8 cellular contexts compared by ENCODE assay signal in the genomic region with DNA sequence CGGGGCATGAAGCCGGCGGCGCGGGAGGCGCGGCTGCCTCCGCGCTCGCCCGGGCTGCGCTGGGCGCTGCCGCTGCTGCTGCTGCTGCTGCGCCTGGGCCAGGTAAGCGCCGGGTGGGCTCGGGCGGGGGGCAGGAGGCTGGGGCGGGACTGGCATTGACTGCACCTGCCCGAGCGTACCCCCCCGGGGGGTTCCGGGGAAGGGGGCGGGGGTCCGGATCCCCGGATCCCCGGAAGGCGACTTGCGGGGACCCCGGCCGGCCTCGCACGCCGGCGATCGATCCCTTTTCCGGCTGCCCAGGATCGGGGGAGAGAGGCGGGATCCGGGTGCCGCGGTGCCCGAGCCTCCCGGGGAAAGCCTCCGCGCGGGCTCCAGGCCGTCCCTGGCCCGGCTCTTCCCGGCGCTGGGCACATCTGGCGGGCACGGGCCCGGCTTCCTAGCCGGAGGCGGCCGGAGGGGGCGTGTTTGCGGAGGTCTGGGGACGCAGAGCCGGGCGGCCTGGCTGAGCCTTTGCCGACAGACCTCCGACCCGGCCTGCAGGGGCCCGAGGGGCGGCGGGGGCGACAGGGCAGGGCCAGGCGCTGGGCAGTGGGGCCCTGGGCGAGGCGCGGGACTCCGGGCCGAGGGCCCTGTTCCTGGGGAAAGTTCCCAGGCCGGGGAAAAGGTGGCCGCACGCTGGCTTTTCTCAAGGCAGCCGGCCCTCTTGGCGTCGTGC. TPM values are rescaled to one million over a fixed set of nuclear protein-coding genes. Genes with fewer than 3 reads are reported as not detected.
A peak's percentile ranks its signal among the peaks of the same experiment; 100 is the strongest.
DNase-seq lines count a peak whose midpoint lies in the region; ATAC-seq, FAIRE-seq and TF ChIP-seq lines count a peak whose summit lies in the region.

No MANE protein-coding gene starts in this region.

- no TSS peak for BruUV-seq in HepG2 (replicated peaks; lab: Mats Ljungman, UMichigan)

- TF ChIP-seq RAD21 in HepG2 (CRISPR knock-in tag; IDR thresholded peaks at IDR 0.05) = no peak

- H3K27me3 ChIP-seq in RWPE2 (ENCODE audit: insufficient read depth, poor library complexity, severe bottlenecking) (no peaks in the 10 kb centered on the region), HepG2 (ENCODE audit: control insufficient read depth in 1 of 2, insufficient read depth in 2 of 2, low read length in 2 of 2) (peaks cover 4 to 30% of the 10 kb centered on the region in 2 experiments), stomach smooth muscle (ENCODE audit: control insufficient read depth in 1 of 2, insufficient read depth in 2 of 2, low read length in 2 of 2) (no peaks in the 10 kb centered on the region)

- CTCF ChIA-PET in HepG2 (lab: Yijun Ruan, JAX; ENCODE audit: low intra/inter-chr PET ratio, low total read pairs) = no interaction called here

- H3K4me3 ChIP-seq in RWPE2 (ENCODE audit: severe bottlenecking) (peak overlapping the region; percentile 98), choroid plexus epithelial cell (ENCODE audit: low read depth, low read length) (peak overlapping the region; percentile 74), HepG2 (replicated peaks in 1 of 3; ENCODE audit: insufficient read depth in 1 of 3, low read depth in 2 of 3, low read length in 3 of 3) (peak overlapping the region; percentile 62 to 69 (median 63)), stomach smooth muscle (ENCODE audit: low read length in 2 of 2) (peak overlapping the region; percentile 53 to 70)

- no peak for FAIRE-seq in HepG2 (lab: Jason Lieb, UNC)

- under 1% methylated on average over 18 of the region's 82 CpGs for WGBS in HepG2 (ENCODE audit: low lambda C conversion rate)

- no peak for TF ChIP-seq POLR2A in HepG2 (IDR thresholded peaks at IDR 0.05; ENCODE audit: insufficient read depth in 1 of 2, low read depth in 2 of 2, low read length in 2 of 2)

- peak overlapping the region; percentile 65 for H3K9ac ChIP-seq in HepG2 (ENCODE audit: insufficient read depth, low read depth, low read length)
- H3K9ac ChIP-seq in stomach smooth muscle (ENCODE audit: low read length in 2 of 2) = peak overlapping the region; percentile 50 to 69

- H3K4me1 ChIP-seq in RWPE2 (ENCODE audit: insufficient read depth, poor library complexity, severe bottlenecking) (no peaks in the 10 kb centered on the region), HepG2 (ENCODE audit: insufficient read depth, low read length) (peaks cover 34% of the 10 kb centered on the region), stomach smooth muscle (ENCODE audit: control insufficient read depth, insufficient read depth, low read length) (peaks cover 14% of the 10 kb centered on the region)

- DNase-seq in AG20443 (ENCODE audit: low spot score) (peak; percentile 85), RWPE2 (ENCODE audit: low spot score) (no peak), choroid plexus epithelial cell (ENCODE audit: low read depth) (peak; percentile 44), HepG2 (ENCODE audit: low spot score) (no peak), globus pallidus (ENCODE audit: low spot score) (no peak)

- peak; percentile 12 for TF ChIP-seq CTCF in RWPE2 (IDR thresholded peaks at IDR 0.05; ENCODE audit: poor library complexity, severe bottlenecking)
- TF ChIP-seq CTCF in choroid plexus epithelial cell (conservative IDR thresholded peaks at IDR 0.05; ENCODE audit: low read depth, low read length) = peak; percentile 19
- no peak for TF ChIP-seq CTCF in HepG2 (CRISPR knock-in tag; IDR thresholded peaks at IDR 0.05)

- H4K20me1 ChIP-seq in HepG2 (ENCODE audit: insufficient read depth, low read length) = no peaks in the 10 kb centered on the region

- intact Hi-C loops in HepG2 (cut with micrococcal nuclease; ENCODE audit: unreplicated experiment) = loop anchor here (5.0 kb wide), 2 partner anchors 44 to 126 kb away; no protein-coding TSS in a partner anchor

- POLR2A ChIA-PET in HepG2 (lab: Yijun Ruan, JAX) = no interaction called here

- TF ChIP-seq EP300 in HepG2 (IDR thresholded peaks at IDR 0.05; ENCODE audit: low read depth in 2 of 2, low read length in 2 of 2) = no peak
- no peak for TF ChIP-seq EP300 in HepG2 (CRISPR knock-in tag; IDR thresholded peaks at IDR 0.05; ENCODE audit: borderline replicate concordance)

- in situ Hi-C loops in HepG2 (cut with HindIII; ENCODE audit: extremely low pct_ligation_motif_present, low pct_unique_long_range_greater_than_20kb) = no loop called here

- no peaks in the 10 kb centered on the region for H3K9me3 ChIP-seq in RWPE2 (ENCODE audit: severe bottlenecking)
- H3K9me3 ChIP-seq in HepG2 (ENCODE audit: low read length) = no peaks in the 10 kb centered on the region
- H3K9me3 ChIP-seq in stomach smooth muscle (ENCODE audit: control insufficient read depth in 2 of 2, low read length in 2 of 2) = no peaks in the 10 kb centered on the region

- H2AFZ ChIP-seq in HepG2 (ENCODE audit: low read length) = no peak overlapping the region

- ATAC-seq in GM18517 (IDR thresholded peaks at IDR 0.05; ENCODE audit: unreplicated experiment) (peak; percentile 48), HG03095 (IDR thresholded peaks at IDR 0.05; ENCODE audit: unreplicated experiment) (peak; percentile 50), RWPE2 (ENCODE audit: low read depth) (peak; percentile 65), HepG2 (peak; percentile 71)

- H3K36me3 ChIP-seq in RWPE2 (ENCODE audit: low read depth) (no peaks in the 10 kb centered on the region), HepG2 (replicated peaks in 1 of 2; ENCODE audit: control insufficient read depth in 1 of 2, insufficient read depth in 2 of 2, low read length in 2 of 2) (no peaks in the 10 kb centered on the region), stomach smooth muscle (ENCODE audit: control insufficient read depth in 2 of 2, insufficient read depth in 2 of 2, low read length in 2 of 2) (no peaks in the 10 kb centered on the region)

- peak overlapping the region; percentile 72 for H3K4me2 ChIP-seq in HepG2 (ENCODE audit: low read depth, low read length)

- H3K27ac ChIP-seq in RWPE2 (ENCODE audit: poor library complexity, severe bottlenecking) = no peak overlapping the region
- no peak overlapping the region for H3K27ac ChIP-seq in HepG2 (ENCODE audit: extremely low read length, insufficient read depth, low read length)
- no peak overlapping the region for H3K27ac ChIP-seq in stomach smooth muscle (ENCODE audit: low read length)

- no peaks in the 10 kb centered on the region for H3K79me2 ChIP-seq in HepG2 (ENCODE audit: insufficient read depth, low read length)

TF ChIP-seq in HepG2, 621 proteins besides CTCF, POLR2A, EP300 and RAD21 (continues in another document):
- peak; percentile 35; the same call in 1 of the 2 replicates for TF ChIP-seq KDM5B (CRISPR knock-in tag; IDR thresholded peaks at IDR 0.05; ENCODE audit: borderline replicate concordance)
- TF ChIP-seq NR1H2 (CRISPR knock-in tag; IDR thresholded peaks at IDR 0.05; ENCODE audit: borderline replicate concordance, low read depth) = 0 out of 2 replicates have a peak, but pooled peaks have one; percentile 23
- TF ChIP-seq ZFYVE20 (CRISPR knock-in tag; IDR thresholded peaks at IDR 0.05; ENCODE audit: borderline replicate concordance, low read depth) = no peak
- no peak for TF ChIP-seq EHMT2 (IDR thresholded peaks at IDR 0.05; ENCODE audit: borderline replicate concordance, low read depth, low read length)
- TF ChIP-seq, protein P1, sequence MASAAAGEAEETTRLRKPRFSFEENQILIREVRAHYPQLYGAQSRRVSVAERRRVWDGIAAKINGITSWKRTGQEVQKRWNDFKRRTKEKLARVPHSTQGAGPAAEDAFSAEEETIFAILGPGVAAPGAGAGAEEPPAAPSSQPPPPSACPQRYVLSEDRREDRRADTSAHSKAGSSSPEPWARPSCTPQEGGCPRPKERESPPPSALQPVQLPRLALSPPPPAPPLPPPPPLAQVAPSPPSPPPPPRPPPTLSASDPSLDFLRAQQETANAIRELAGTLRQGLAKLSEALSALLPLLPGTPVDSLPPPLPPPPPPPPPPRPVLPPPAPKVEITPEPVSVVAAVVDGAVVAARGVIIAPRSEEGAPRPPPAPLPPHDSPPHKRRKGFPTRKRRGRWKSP (CRISPR knock-in tag; IDR thresholded peaks at IDR 0.05) = peak; percentile 51; the same call in 1 of the 2 replicates

RNA-seq across cellular contexts. Expression of a gene that starts 0.7 kb away (rescaled TPM):
- 0.95 and 1.0 TPM in 2 replicates for total RNA-seq in HepG2 (2016; rRNA removed; fragmentation: Illumina TruSeq; extraction: Trizol)
- total RNA-seq in HepG2 (2016; cell fraction: cytosol; rRNA removed; fragmentation: Illumina TruSeq; extraction: Trizol; ENCODE audit: low read depth) = 0.61 and 0.79 TPM in 2 replicates
- total RNA-seq in HepG2 (2016; cell fraction: insoluble cytoplasmic fraction; rRNA removed; fragmentation: Illumina TruSeq; extraction: Trizol) = 0.89 and 1.4 TPM in 2 replicates
- 0.79 and 1.2 TPM in 2 replicates for total RNA-seq in HepG2 (2016; cell fraction: membrane; rRNA removed; fragmentation: Illumina TruSeq; extraction: Trizol)
- 1.9 TPM in 2 replicates for total RNA-seq in HepG2 (2016; cell fraction: nucleus; rRNA removed; fragmentation: Illumina TruSeq; extraction: Trizol)
- 1.2 and 1.5 TPM in 2 replicates for polyA plus RNA-seq in HepG2 (2011; rRNA removed)
- 1.1 and 1.5 TPM in 2 replicates for polyA plus RNA-seq in HepG2 (2011; cell fraction: cytosol; rRNA removed)
- polyA plus RNA-seq in HepG2 (2011; cell fraction: nucleus; rRNA removed) = 1.1 and 1.8 TPM in 2 replicates
- 2.1 and 2.2 TPM in 2 replicates for polyA plus RNA-seq in HepG2 (2012)
- 0.49 and 0.50 TPM in 2 replicates for polyA plus RNA-seq in HepG2 (2016; cell fraction: cytosol; fragmentation: Illumina TruSeq; extraction: Trizol; ENCODE audit: low read depth)
- 0.56 and 0.70 TPM in 2 replicates for polyA plus RNA-seq in HepG2 (2016; cell fraction: insoluble cytoplasmic fraction; fragmentation: Illumina TruSeq; extraction: Trizol; ENCODE audit: low read depth)
- 0.86 and 1.2 TPM in 2 replicates for polyA plus RNA-seq in HepG2 (2016; cell fraction: membrane; fragmentation: Illumina TruSeq; extraction: Trizol; ENCODE audit: low read depth)
- 2.0 TPM in 2 replicates for polyA plus RNA-seq in HepG2 (2016; cell fraction: nucleus; fragmentation: Illumina TruSeq; extraction: Trizol; ENCODE audit: insufficient read depth, low read depth)
- 1.9 and 21.7 TPM in 2 replicates for polyA minus RNA-seq in HepG2 (2011; rRNA and poly(A)+ RNA removed; ENCODE audit: low replicate concordance)
- 2.8 and 3.1 TPM in 2 replicates for polyA minus RNA-seq in HepG2 (2011; cell fraction: cytosol; rRNA and poly(A)+ RNA removed)
- 2.7 and 3.6 TPM in 2 replicates for polyA minus RNA-seq in HepG2 (2011; cell fraction: nucleus; rRNA and poly(A)+ RNA removed)

Comparison
In these comparisons a context has a peak if more than half of its experiments do, and no peak if none do; other contexts are left out.
1. DNase-seq: peak in AG20443 (single experiment) and choroid plexus epithelial cell (single experiment); none in RWPE2 (single experiment), HepG2 (single experiment) and globus pallidus (single experiment).
2. Peak in every context shown above with its lines, with median percentiles within 50 percentile points of each other: ATAC-seq and H3K4me3 ChIP-seq.